ENCODE assay signal across 1 cellular context in the genomic region with DNA sequence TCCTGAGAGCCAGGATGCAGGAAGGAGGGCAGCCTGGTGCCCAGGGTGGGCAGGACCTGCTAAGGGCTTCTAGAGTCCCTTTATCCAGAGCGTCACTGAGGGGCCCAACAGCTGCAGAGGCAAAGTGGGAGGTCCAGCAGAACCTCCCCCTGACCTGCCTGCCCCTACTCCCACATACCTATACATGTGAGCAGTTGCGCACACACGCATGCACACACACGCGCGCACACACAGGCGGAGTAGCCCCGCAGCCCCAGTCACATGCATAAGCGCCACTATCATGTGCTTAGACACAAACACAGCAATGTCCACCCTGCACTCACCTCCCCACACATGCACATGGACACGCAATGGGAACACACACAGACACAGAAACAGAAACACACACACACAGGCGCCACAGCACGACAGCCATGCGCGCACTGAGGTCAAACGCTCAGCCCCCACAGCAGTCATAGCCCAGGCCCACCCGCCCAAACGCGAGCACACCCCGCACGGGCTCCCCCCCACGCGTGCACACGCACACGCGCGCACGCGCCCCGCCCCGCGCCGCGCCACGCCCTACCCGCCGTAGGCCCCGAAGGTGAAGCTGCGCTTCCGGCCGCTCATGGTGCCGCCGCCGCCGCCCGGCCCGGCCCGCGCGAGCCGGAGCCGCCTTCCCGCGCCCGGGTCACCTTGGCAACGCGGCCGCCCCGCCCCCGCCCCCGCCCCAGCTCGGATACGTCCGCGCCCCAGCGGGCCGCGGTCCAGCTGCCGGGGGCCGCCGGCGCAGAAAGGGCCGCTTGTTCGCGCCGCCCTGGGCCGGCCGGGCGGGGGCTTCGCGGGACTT.
TF ChIP-seq lines count a peak whose summit lies in the region.

No MANE protein-coding gene starts in this region.

TF ChIP-seq in HEK293, 187 proteins besides CTCF, POLR2A, EP300 and RAD21 (continued from another document and continues in another):
- TF ChIP-seq ZBTB1 (tag by site-specific recombination; IDR thresholded peaks at IDR 0.05) = 0 out of 2 replicates have a peak, but pooled peaks have one; percentile 36
- TF ChIP-seq WT1 (tag by site-specific recombination; IDR thresholded peaks at IDR 0.05) = no peak
- peak; percentile 57; the same call in 1 of the 2 replicates for TF ChIP-seq GLIS2 (tag by site-specific recombination; IDR thresholded peaks at IDR 0.05)
- no peak for TF ChIP-seq ZNF473 (tag by site-specific recombination; IDR thresholded peaks at IDR 0.05)
- TF ChIP-seq ZNF155 (tag by site-specific recombination; IDR thresholded peaks at IDR 0.05) = no peak
- TF ChIP-seq ZNF610 (tag by site-specific recombination; IDR thresholded peaks at IDR 0.05; ENCODE audit: borderline replicate concordance) = no peak
- 0 out of 2 replicates have a peak, but pooled peaks have one; percentile 38 for TF ChIP-seq ZNF843 (tag by site-specific recombination; IDR thresholded peaks at IDR 0.05)
- TF ChIP-seq, protein P1, sequence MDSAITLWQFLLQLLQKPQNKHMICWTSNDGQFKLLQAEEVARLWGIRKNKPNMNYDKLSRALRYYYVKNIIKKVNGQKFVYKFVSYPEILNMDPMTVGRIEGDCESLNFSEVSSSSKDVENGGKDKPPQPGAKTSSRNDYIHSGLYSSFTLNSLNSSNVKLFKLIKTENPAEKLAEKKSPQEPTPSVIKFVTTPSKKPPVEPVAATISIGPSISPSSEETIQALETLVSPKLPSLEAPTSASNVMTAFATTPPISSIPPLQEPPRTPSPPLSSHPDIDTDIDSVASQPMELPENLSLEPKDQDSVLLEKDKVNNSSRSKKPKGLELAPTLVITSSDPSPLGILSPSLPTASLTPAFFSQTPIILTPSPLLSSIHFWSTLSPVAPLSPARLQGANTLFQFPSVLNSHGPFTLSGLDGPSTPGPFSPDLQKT (IDR thresholded peaks at IDR 0.05; ENCODE audit: borderline replicate concordance, low read depth, low read length) = no peak
- TF ChIP-seq ZNF785 (tag by site-specific recombination; IDR thresholded peaks at IDR 0.05) = no peak; the same call in 1 of the 2 replicates
- TF ChIP-seq ZNF555 (tag by site-specific recombination; conservative IDR thresholded peaks at IDR 0.05) = no peak
- TF ChIP-seq ZNF10 (tag by site-specific recombination; IDR thresholded peaks at IDR 0.05) = no peak
- no peak for TF ChIP-seq ZNF248 (tag by site-specific recombination; IDR thresholded peaks at IDR 0.05)
- TF ChIP-seq, protein P2, sequence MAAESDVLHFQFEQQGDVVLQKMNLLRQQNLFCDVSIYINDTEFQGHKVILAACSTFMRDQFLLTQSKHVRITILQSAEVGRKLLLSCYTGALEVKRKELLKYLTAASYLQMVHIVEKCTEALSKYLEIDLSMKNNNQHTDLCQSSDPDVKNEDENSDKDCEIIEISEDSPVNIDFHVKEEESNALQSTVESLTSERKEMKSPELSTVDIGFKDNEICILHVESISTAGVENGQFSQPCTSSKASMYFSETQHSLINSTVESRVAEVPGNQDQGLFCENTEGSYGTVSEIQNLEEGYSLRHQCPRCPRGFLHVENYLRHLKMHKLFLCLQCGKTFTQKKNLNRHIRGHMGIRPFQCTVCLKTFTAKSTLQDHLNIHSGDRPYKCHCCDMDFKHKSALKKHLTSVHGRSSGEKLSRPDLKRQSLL (tag by site-specific recombination; IDR thresholded peaks at IDR 0.05) = no peak
- TF ChIP-seq PRDM1 (tag by site-specific recombination; IDR thresholded peaks at IDR 0.05) = no peak
- 0 out of 2 replicates have a peak, but pooled peaks have one; percentile 45 for TF ChIP-seq ZNF837 (tag by site-specific recombination; IDR thresholded peaks at IDR 0.05)
- no peak for TF ChIP-seq ZNF19 (tag by site-specific recombination; IDR thresholded peaks at IDR 0.05; ENCODE audit: low read depth)
- TF ChIP-seq ZNF433 (tag by site-specific recombination; IDR thresholded peaks at IDR 0.05; ENCODE audit: low read depth) = no peak
- no peak for TF ChIP-seq ZSCAN30 (tag by site-specific recombination; IDR thresholded peaks at IDR 0.05)
- no peak for TF ChIP-seq ZNF175 (tag by site-specific recombination; IDR thresholded peaks at IDR 0.05)
- no peak for TF ChIP-seq ZNF366 (tag by site-specific recombination; conservative IDR thresholded peaks at IDR 0.05)
- TF ChIP-seq ZNF354C (tag by site-specific recombination; IDR thresholded peaks at IDR 0.05; ENCODE audit: borderline replicate concordance, low read depth) = no peak
- peak; percentile 66; the same call in 1 of the 2 replicates for TF ChIP-seq SP7 (tag by site-specific recombination; IDR thresholded peaks at IDR 0.05)
- TF ChIP-seq ZNF792 (tag by site-specific recombination; IDR thresholded peaks at IDR 0.05) = no peak
- TF ChIP-seq GLIS1 (tag by site-specific recombination; IDR thresholded peaks at IDR 0.05) = no peak
- no peak; the same call in 1 of the 2 replicates for TF ChIP-seq ZNF600 (tag by site-specific recombination; IDR thresholded peaks at IDR 0.05)
- TF ChIP-seq ZNF184 (tag by site-specific recombination; IDR thresholded peaks at IDR 0.05) = no peak
- no peak for TF ChIP-seq HOXC10 (CRISPR knock-in tag; IDR thresholded peaks at IDR 0.05)
- TF ChIP-seq ZFP3 (tag by site-specific recombination; IDR thresholded peaks at IDR 0.05; ENCODE audit: low read depth) = no peak
- no peak for TF ChIP-seq ZNF324 (tag by site-specific recombination; IDR thresholded peaks at IDR 0.05)
- TF ChIP-seq ZNF664 (tag by site-specific recombination; IDR thresholded peaks at IDR 0.05) = no peak
- no peak for TF ChIP-seq ZNF561 (tag by site-specific recombination; IDR thresholded peaks at IDR 0.05; ENCODE audit: borderline replicate concordance)
- TF ChIP-seq, protein P3, sequence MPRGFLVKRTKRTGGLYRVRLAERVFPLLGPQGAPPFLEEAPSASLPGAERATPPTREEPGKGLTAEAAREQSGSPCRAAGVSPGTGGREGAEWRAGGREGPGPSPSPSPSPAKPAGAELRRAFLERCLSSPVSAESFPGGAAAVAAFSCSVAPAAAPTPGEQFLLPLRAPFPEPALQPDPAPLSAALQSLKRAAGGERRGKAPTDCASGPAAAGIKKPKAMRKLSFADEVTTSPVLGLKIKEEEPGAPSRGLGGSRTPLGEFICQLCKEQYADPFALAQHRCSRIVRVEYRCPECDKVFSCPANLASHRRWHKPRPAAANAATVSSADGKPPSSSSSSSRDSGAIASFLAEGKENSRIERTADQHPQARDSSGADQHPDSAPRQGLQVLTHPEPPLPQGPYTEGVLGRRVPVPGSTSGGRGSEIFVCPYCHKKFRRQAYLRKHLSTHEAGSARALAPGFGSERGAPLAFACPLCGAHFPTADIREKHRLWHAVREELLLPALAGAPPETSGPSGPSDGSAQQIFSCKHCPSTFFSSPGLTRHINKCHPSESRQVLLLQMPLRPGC (tag by site-specific recombination; IDR thresholded peaks at IDR 0.05) = peak; percentile 77; the same call in 1 of the 2 replicates
- TF ChIP-seq ZNF629 (tag by site-specific recombination; IDR thresholded peaks at IDR 0.05) = no peak
- TF ChIP-seq, protein P4, sequence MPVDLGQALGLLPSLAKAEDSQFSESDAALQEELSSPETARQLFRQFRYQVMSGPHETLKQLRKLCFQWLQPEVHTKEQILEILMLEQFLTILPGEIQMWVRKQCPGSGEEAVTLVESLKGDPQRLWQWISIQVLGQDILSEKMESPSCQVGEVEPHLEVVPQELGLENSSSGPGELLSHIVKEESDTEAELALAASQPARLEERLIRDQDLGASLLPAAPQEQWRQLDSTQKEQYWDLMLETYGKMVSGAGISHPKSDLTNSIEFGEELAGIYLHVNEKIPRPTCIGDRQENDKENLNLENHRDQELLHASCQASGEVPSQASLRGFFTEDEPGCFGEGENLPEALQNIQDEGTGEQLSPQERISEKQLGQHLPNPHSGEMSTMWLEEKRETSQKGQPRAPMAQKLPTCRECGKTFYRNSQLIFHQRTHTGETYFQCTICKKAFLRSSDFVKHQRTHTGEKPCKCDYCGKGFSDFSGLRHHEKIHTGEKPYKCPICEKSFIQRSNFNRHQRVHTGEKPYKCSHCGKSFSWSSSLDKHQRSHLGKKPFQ (tag by site-specific recombination; IDR thresholded peaks at IDR 0.05) = no peak
- no peak for TF ChIP-seq ZNF146 (tag by site-specific recombination; IDR thresholded peaks at IDR 0.05)
- TF ChIP-seq ZEB2 (tag by site-specific recombination; IDR thresholded peaks at IDR 0.05) = no peak
- TF ChIP-seq, protein P5, sequence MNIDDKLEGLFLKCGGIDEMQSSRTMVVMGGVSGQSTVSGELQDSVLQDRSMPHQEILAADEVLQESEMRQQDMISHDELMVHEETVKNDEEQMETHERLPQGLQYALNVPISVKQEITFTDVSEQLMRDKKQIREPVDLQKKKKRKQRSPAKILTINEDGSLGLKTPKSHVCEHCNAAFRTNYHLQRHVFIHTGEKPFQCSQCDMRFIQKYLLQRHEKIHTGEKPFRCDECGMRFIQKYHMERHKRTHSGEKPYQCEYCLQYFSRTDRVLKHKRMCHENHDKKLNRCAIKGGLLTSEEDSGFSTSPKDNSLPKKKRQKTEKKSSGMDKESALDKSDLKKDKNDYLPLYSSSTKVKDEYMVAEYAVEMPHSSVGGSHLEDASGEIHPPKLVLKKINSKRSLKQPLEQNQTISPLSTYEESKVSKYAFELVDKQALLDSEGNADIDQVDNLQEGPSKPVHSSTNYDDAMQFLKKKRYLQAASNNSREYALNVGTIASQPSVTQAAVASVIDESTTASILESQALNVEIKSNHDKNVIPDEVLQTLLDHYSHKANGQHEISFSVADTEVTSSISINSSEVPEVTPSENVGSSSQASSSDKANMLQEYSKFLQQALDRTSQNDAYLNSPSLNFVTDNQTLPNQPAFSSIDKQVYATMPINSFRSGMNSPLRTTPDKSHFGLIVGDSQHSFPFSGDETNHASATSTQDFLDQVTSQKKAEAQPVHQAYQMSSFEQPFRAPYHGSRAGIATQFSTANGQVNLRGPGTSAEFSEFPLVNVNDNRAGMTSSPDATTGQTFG (tag by site-specific recombination; IDR thresholded peaks at IDR 0.05; ENCODE audit: borderline replicate concordance) = no peak
- TF ChIP-seq GLI4 (tag by site-specific recombination; IDR thresholded peaks at IDR 0.05) = no peak
- TF ChIP-seq, protein P6, sequence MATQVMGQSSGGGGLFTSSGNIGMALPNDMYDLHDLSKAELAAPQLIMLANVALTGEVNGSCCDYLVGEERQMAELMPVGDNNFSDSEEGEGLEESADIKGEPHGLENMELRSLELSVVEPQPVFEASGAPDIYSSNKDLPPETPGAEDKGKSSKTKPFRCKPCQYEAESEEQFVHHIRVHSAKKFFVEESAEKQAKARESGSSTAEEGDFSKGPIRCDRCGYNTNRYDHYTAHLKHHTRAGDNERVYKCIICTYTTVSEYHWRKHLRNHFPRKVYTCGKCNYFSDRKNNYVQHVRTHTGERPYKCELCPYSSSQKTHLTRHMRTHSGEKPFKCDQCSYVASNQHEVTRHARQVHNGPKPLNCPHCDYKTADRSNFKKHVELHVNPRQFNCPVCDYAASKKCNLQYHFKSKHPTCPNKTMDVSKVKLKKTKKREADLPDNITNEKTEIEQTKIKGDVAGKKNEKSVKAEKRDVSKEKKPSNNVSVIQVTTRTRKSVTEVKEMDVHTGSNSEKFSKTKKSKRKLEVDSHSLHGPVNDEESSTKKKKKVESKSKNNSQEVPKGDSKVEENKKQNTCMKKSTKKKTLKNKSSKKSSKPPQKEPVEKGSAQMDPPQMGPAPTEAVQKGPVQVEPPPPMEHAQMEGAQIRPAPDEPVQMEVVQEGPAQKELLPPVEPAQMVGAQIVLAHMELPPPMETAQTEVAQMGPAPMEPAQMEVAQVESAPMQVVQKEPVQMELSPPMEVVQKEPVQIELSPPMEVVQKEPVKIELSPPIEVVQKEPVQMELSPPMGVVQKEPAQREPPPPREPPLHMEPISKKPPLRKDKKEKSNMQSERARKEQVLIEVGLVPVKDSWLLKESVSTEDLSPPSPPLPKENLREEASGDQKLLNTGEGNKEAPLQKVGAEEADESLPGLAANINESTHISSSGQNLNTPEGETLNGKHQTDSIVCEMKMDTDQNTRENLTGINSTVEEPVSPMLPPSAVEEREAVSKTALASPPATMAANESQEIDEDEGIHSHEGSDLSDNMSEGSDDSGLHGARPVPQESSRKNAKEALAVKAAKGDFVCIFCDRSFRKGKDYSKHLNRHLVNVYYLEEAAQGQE (tag by site-specific recombination; IDR thresholded peaks at IDR 0.05) = 0 out of 2 replicates have a peak, but pooled peaks have one; percentile 18
- no peak for TF ChIP-seq ZBTB17 (tag by site-specific recombination; IDR thresholded peaks at IDR 0.05)
- TF ChIP-seq ZNF23 (tag by site-specific recombination; IDR thresholded peaks at IDR 0.05; ENCODE audit: borderline replicate concordance) = no peak
- TF ChIP-seq ZNF76 (tag by site-specific recombination; IDR thresholded peaks at IDR 0.05; ENCODE audit: borderline replicate concordance, low read depth) = no peak
- no peak for TF ChIP-seq ZIC2 (tag by site-specific recombination; IDR thresholded peaks at IDR 0.05)
- peak; percentile 63 for TF ChIP-seq EGR2 (tag by site-specific recombination; IDR thresholded peaks at IDR 0.05; ENCODE audit: low read depth)
- TF ChIP-seq, protein P7, sequence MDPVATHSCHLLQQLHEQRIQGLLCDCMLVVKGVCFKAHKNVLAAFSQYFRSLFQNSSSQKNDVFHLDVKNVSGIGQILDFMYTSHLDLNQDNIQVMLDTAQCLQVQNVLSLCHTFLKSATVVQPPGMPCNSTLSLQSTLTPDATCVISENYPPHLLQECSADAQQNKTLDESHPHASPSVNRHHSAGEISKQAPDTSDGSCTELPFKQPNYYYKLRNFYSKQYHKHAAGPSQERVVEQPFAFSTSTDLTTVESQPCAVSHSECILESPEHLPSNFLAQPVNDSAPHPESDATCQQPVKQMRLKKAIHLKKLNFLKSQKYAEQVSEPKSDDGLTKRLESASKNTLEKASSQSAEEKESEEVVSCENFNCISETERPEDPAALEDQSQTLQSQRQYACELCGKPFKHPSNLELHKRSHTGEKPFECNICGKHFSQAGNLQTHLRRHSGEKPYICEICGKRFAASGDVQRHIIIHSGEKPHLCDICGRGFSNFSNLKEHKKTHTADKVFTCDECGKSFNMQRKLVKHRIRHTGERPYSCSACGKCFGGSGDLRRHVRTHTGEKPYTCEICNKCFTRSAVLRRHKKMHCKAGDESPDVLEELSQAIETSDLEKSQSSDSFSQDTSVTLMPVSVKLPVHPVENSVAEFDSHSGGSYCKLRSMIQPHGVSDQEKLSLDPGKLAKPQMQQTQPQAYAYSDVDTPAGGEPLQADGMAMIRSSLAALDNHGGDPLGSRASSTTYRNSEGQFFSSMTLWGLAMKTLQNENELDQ (tag by site-specific recombination; IDR thresholded peaks at IDR 0.05; ENCODE audit: low read depth) = no peak
- TF ChIP-seq ZNF211 (tag by site-specific recombination; IDR thresholded peaks at IDR 0.05; ENCODE audit: low read depth) = no peak
- TF ChIP-seq, protein P8, sequence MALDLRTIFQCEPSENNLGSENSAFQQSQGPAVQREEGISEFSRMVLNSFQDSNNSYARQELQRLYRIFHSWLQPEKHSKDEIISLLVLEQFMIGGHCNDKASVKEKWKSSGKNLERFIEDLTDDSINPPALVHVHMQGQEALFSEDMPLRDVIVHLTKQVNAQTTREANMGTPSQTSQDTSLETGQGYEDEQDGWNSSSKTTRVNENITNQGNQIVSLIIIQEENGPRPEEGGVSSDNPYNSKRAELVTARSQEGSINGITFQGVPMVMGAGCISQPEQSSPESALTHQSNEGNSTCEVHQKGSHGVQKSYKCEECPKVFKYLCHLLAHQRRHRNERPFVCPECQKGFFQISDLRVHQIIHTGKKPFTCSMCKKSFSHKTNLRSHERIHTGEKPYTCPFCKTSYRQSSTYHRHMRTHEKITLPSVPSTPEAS (tag by site-specific recombination; IDR thresholded peaks at IDR 0.05) = peak; percentile 93
